ENCODE assay signal across 17 cellular contexts in genomic region chr5:150206076-150206779, GRCh38. TPM values are rescaled to one million over a fixed set of nuclear protein-coding genes. Genes with fewer than 3 reads are reported as not detected.
DNase-seq lines count a peak whose midpoint lies in the region; ATAC-seq and FAIRE-seq lines count a peak whose summit lies in the region.
"Had no signal": no experiment of that assay in that cellular context is flagged by ENCODE, and none has a peak within 500 bp of the region (broad histone marks: within the 10 kb centered on the region; RNA-seq: fewer than 3 reads in every experiment).

No MANE protein-coding gene starts in this region.

- H3K27me3 Mint-ChIP-seq in activated CD8-positive, alpha-beta T cell treated with anti-CD3 and anti-CD28 coated beads, Interleukin-2, amount 10 ng/mL, durations not matched to agents 7 days and 5 days (ENCODE audit: low read depth), result peaks cover 26% of the 10 kb centered on the region
- peaks cover 8% of the 10 kb centered on the region for H3K27me3 Mint-ChIP-seq in activated naive CD4-positive, alpha-beta T cell treated with anti-CD3 and anti-CD28 coated beads for 36 hours (ENCODE audit: low read depth)

- POLR2A ChIA-PET in activated CD8-positive, alpha-beta T cell treated with anti-CD3 and anti-CD28 coated beads, Interleukin-2, amount 10 ng/mL, durations not matched to agents 7 days and 5 days (lab: Charles Lee), result no interaction called here

- peaks cover 56% of the 10 kb centered on the region for H3K4me1 Mint-ChIP-seq in activated CD8-positive, alpha-beta T cell treated with anti-CD3 and anti-CD28 coated beads, Interleukin-2, amount 10 ng/mL, durations not matched to agents 7 days and 5 days (ENCODE audit: low read depth)
- peaks cover 12% of the 10 kb centered on the region for H3K4me1 Mint-ChIP-seq in activated naive CD4-positive, alpha-beta T cell treated with anti-CD3 and anti-CD28 coated beads for 36 hours (ENCODE audit: low read depth)

- peaks cover 55% of the 10 kb centered on the region for H3K4me1 ChIP-seq in BLaER1
- H3K4me1 ChIP-seq: HAP-1 had no signal

- H3K9me3 ChIP-seq in BLaER1, result no peaks in the 10 kb centered on the region
- no peaks in the 10 kb centered on the region for H3K9me3 ChIP-seq in MG63
- H3K9me3 ChIP-seq: HAP-1 had no signal

- H3K27ac Mint-ChIP-seq in activated CD8-positive, alpha-beta T cell treated with anti-CD3 and anti-CD28 coated beads, Interleukin-2, amount 10 ng/mL, durations not matched to agents 7 days and 5 days, result peak overlapping the region; percentile 67
- no peak overlapping the region for H3K27ac Mint-ChIP-seq in activated naive CD4-positive, alpha-beta T cell treated with anti-CD3 and anti-CD28 coated beads for 36 hours
- H3K27ac Mint-ChIP-seq: IgD-negative memory B cell had no signal

- no peaks in the 10 kb centered on the region for H4K20me1 ChIP-seq in BLaER1

- no peak overlapping the region for H3K27ac ChIP-seq in BLaER1
- H3K27ac ChIP-seq: RWPE1 had no signal

- H3K27me3 ChIP-seq in BLaER1, result 0 out of 2 replicates have a peak, but pooled peaks cover 5% of the 10 kb centered on the region
- H3K27me3 ChIP-seq in MG63, result no peaks in the 10 kb centered on the region

- no peak overlapping the region for H3K4me3 Mint-ChIP-seq in activated CD8-positive, alpha-beta T cell treated with anti-CD3 and anti-CD28 coated beads, Interleukin-2, amount 10 ng/mL, durations not matched to agents 7 days and 5 days
- no peak overlapping the region for H3K4me3 Mint-ChIP-seq in activated naive CD4-positive, alpha-beta T cell treated with anti-CD3 and anti-CD28 coated beads for 36 hours
- H3K4me3 Mint-ChIP-seq: CD8-positive, alpha-beta memory T cell; IgD-negative memory B cell had no signal

- CTCF ChIA-PET in activated CD8-positive, alpha-beta T cell treated with anti-CD3 and anti-CD28 coated beads, Interleukin-2, amount 10 ng/mL, durations not matched to agents 7 days and 5 days (lab: Charles Lee), result interaction anchor here (0.8 to 4.9 kb wide), 6 partner anchors 9 to 76 kb away, joined by 4 to 23 read pairs (median 6); no protein-coding TSS in a partner anchor
- CTCF ChIA-PET in activated naive CD4-positive, alpha-beta T cell treated with anti-CD3 and anti-CD28 coated beads for 36 hours (lab: Charles Lee), result no interaction called here

- no peak for FAIRE-seq in frontal cortex (lab: Jason Lieb, UNC)

- peak; percentile 70 for DNase-seq in GDM1 (lab: John Stamatoyannopoulos, UW)
- DNase-seq in MG63, result peak; percentile 62
- DNase-seq in activated CD8-positive, alpha-beta T cell treated with anti-CD3 and anti-CD28 coated beads, Interleukin-2, amount 10 ng/mL, durations not matched to agents 7 days and 5 days, result peak; percentile 72
- DNase-seq in stimulated activated naive CD8-positive, alpha-beta T cell treated with anti-CD3 and anti-CD28 coated beads, Interleukin-15, Interleukin-2, amounts not matched to agents 100 U/mL and 50 U/mL, for 24 hours, result no peak
- DNase-seq in activated naive CD4-positive, alpha-beta T cell treated with anti-CD3 and anti-CD28 coated beads for 36 hours, result no peak
- DNase-seq in frontal cortex (ENCODE audit: low spot score in 2 of 2), result no peak
- DNase-seq: CD8-positive, alpha-beta memory T cell; NCI-H1417 treated with DMSO at 0.1 percent for 48 hours; NCI-H2029 treated with DMSO at 0.1 percent for 48 hours; NCI-H526 treated with DMSO at 0.1 percent for 48 hours had no signal

- intact Hi-C loops in activated naive CD4-positive, alpha-beta T cell treated with anti-CD3 and anti-CD28 coated beads for 36 hours (cut with micrococcal nuclease), result no loop called here

- H3K4me2 ChIP-seq in BLaER1, result peak overlapping the region; percentile 55

- no peak overlapping the region for H3K4me3 ChIP-seq in BLaER1
- H3K4me3 ChIP-seq in MG63, result no peak overlapping the region
- H3K4me3 ChIP-seq: HAP-1 had no signal

- no peaks in the 10 kb centered on the region for H3K36me3 Mint-ChIP-seq in activated CD8-positive, alpha-beta T cell treated with anti-CD3 and anti-CD28 coated beads, Interleukin-2, amount 10 ng/mL, durations not matched to agents 7 days and 5 days (ENCODE audit: low read depth)
- H3K36me3 Mint-ChIP-seq in activated naive CD4-positive, alpha-beta T cell treated with anti-CD3 and anti-CD28 coated beads for 36 hours (ENCODE audit: low read depth), result no peaks in the 10 kb centered on the region
- H3K36me3 Mint-ChIP-seq: CD8-positive, alpha-beta memory T cell; IgD-negative memory B cell had no signal

- peak; percentile 57 for ATAC-seq in activated CD8-positive, alpha-beta T cell treated with anti-CD3 and anti-CD28 coated beads, Interleukin-2, amount 10 ng/mL, durations not matched to agents 7 days and 5 days
- ATAC-seq in stimulated activated naive CD8-positive, alpha-beta T cell treated with anti-CD3 and anti-CD28 coated beads, Interleukin-15, Interleukin-2, amounts not matched to agents 100 U/mL and 50 U/mL, for 24 hours, result no peak

- H3K9me3 Mint-ChIP-seq in activated CD8-positive, alpha-beta T cell treated with anti-CD3 and anti-CD28 coated beads, Interleukin-2, amount 10 ng/mL, durations not matched to agents 7 days and 5 days (ENCODE audit: insufficient read depth), result no peaks in the 10 kb centered on the region
- no peaks in the 10 kb centered on the region for H3K9me3 Mint-ChIP-seq in activated naive CD4-positive, alpha-beta T cell treated with anti-CD3 and anti-CD28 coated beads for 36 hours
- H3K9me3 Mint-ChIP-seq: CD8-positive, alpha-beta memory T cell; IgD-negative memory B cell had no signal

- no peak overlapping the region for H3K9ac ChIP-seq in BLaER1

- H3K36me3 ChIP-seq in BLaER1 (no peaks in the 10 kb centered on the region), MG63 (no peaks in the 10 kb centered on the region)
- H3K36me3 ChIP-seq: HAP-1 had no signal

RNA-seq across cellular contexts. Expression of gene SLC6A7, which starts 16.4 kb away (rescaled TPM):
- total RNA-seq in MG63 (2014; rRNA removed; shearing (Covaris generic); ENCODE audit: low replicate concordance), result not detected in 2 replicates
- not detected for total RNA-seq in activated CD8-positive, alpha-beta T cell treated with anti-CD3 and anti-CD28 coated beads, Interleukin-2, amount 10 ng/mL, durations not matched to agents 7 days and 5 days
- not detected for total RNA-seq in activated naive CD4-positive, alpha-beta T cell treated with anti-CD3 and anti-CD28 coated beads for 36 hours
- total RNA-seq in frontal cortex, result 2.9 TPM
- total RNA-seq: A673; CD8-positive, alpha-beta memory T cell; MCF 10A; SK-MEL-5 had no signal

RNA-seq across cellular contexts. Expression of gene CDX1, which starts 39.6 kb away (rescaled TPM):
- total RNA-seq in MG63 (2014; rRNA removed; shearing (Covaris generic); ENCODE audit: low replicate concordance), result 0.07 TPM in 1 of 2 replicates, not detected in the other
- total RNA-seq in activated CD8-positive, alpha-beta T cell treated with anti-CD3 and anti-CD28 coated beads, Interleukin-2, amount 10 ng/mL, durations not matched to agents 7 days and 5 days, result not detected
- not detected for total RNA-seq in activated naive CD4-positive, alpha-beta T cell treated with anti-CD3 and anti-CD28 coated beads for 36 hours
- total RNA-seq in frontal cortex, result not detected
- total RNA-seq: A673; CD8-positive, alpha-beta memory T cell; MCF 10A; SK-MEL-5 had no signal

RNA-seq across cellular contexts. Expression of gene PDGFRB, which starts 50.6 kb away (rescaled TPM):
- 6.1 and 10.4 TPM in 2 replicates for total RNA-seq in MG63 (2014; rRNA removed; shearing (Covaris generic); ENCODE audit: low replicate concordance)
- 10 to 100 TPM; 47.0 to 49.0 TPM for total RNA-seq in activated CD8-positive, alpha-beta T cell treated with anti-CD3 and anti-CD28 coated beads, Interleukin-2, amount 10 ng/mL, durations not matched to agents 7 days and 5 days
- total RNA-seq in activated naive CD4-positive, alpha-beta T cell treated with anti-CD3 and anti-CD28 coated beads for 36 hours, result 1 to 10 TPM in 1 of 2 experiments, under 1 TPM in 1; 0.14 to 1.0 TPM
- 12.2 TPM for total RNA-seq in frontal cortex

Comparison
In these comparisons a context has a peak if more than half of its experiments do, and no peak if none do; other contexts are left out.
1. DNase-seq: peak in GDM1 (single experiment), MG63 (single experiment) and activated CD8-positive, alpha-beta T cell treated with anti-CD3 and anti-CD28 coated beads, Interleukin-2, amount 10 ng/mL, durations not matched to agents 7 days and 5 days (single experiment); none in stimulated activated naive CD8-positive, alpha-beta T cell treated with anti-CD3 and anti-CD28 coated beads, Interleukin-15, Interleukin-2, amounts not matched to agents 100 U/mL and 50 U/mL, for 24 hours (single experiment), activated naive CD4-positive, alpha-beta T cell treated with anti-CD3 and anti-CD28 coated beads for 36 hours (single experiment) and frontal cortex (0 of 2).